ENCODE assay signal across 8 cellular contexts in genomic region chr17:19508327-19508867, GRCh38. TPM values are rescaled to one million over a fixed set of nuclear protein-coding genes. Genes with fewer than 3 reads are reported as not detected.
DNase-seq lines count a peak whose midpoint lies in the region; ATAC-seq, FAIRE-seq and TF ChIP-seq lines count a peak whose summit lies in the region.

No MANE protein-coding gene starts in this region.

- H2BK120ac ChIP-seq in H1 (replicated peaks; ENCODE audit: low read depth, low read length), result no peak overlapping the region

- H3K27ac Mint-ChIP-seq in activated CD4-positive, alpha-beta T cell treated with anti-CD3 and anti-CD28 coated beads for 36 hours, result peak overlapping the region; percentile 89
- H3K27ac Mint-ChIP-seq in natural killer cell, result peak overlapping the region; percentile 95 to 98

- H4K20me1 ChIP-seq in KMS-11 (ENCODE audit: insufficient read depth) (no peaks in the 10 kb centered on the region), H1 (replicated peaks in 1 of 2; ENCODE audit: control insufficient read depth in 1 of 2, insufficient read depth in 2 of 2, low read length in 2 of 2) (no peaks in the 10 kb centered on the region)

- peaks cover 7% of the 10 kb centered on the region for H3K4me1 Mint-ChIP-seq in activated CD4-positive, alpha-beta T cell treated with anti-CD3 and anti-CD28 coated beads for 36 hours
- H3K4me1 Mint-ChIP-seq in natural killer cell, result peaks cover 11% of the 10 kb centered on the region in 2 donors

- no peak overlapping the region for H2BK15ac ChIP-seq in H1 (ENCODE audit: low read length)

- H3K27ac ChIP-seq in AG04450 (ENCODE audit: low read depth, low read length), result no peak overlapping the region
- no peak overlapping the region for H3K27ac ChIP-seq in KMS-11
- no peak overlapping the region for H3K27ac ChIP-seq in H1 (ENCODE audit: low read depth, low read length)
- H3K27ac ChIP-seq in substantia nigra (ENCODE audit: low read depth, low read length, poor library complexity, severe bottlenecking), result peak overlapping the region; percentile 91

- 18% methylated on average over 18 of the region's 26 CpGs; no CpG with 5 or more reads in 1 of the 2 experiments for WGBS in H1 (ENCODE audit: extremely low coverage in 1 of 2, insufficient coverage in 1 of 2, insufficient read length in 1 of 2, insufficient replicate concordance in 2 of 2, low coverage in 1 of 2, low lambda C conversion rate in 2 of 2, missing lambda C conversion rate in 1 of 2), 2 experiments

- H3K4me1 ChIP-seq in KMS-11 (ENCODE audit: low read depth, poor library complexity, severe bottlenecking) (peaks cover 8% of the 10 kb centered on the region), H1 (replicated peaks in 1 of 4; ENCODE audit: control insufficient read depth in 3 of 4, insufficient read depth in 4 of 4, low read length in 3 of 4) (no peaks in the 10 kb centered on the region; a peak in 2 of 7 replicates)

- H3K27me3 ChIP-seq in AG04450 (ENCODE audit: control insufficient read depth, insufficient read depth, low read length) (peaks cover 3% of the 10 kb centered on the region), KMS-11 (ENCODE audit: insufficient read depth, low read depth) (no peaks in the 10 kb centered on the region), H1 (replicated peaks in 1 of 4; ENCODE audit: control insufficient read depth in 3 of 4, extremely low read depth in 1 of 4, insufficient read depth in 3 of 4, low read length in 3 of 4) (no peaks in the 10 kb centered on the region)

- intact Hi-C loops in activated CD4-positive, alpha-beta T cell treated with anti-CD3 and anti-CD28 coated beads for 36 hours (cut with DNase I, micrococcal nuclease), result loop anchor here (1.0 to 5.0 kb wide), 7 partner anchors 130 to 651 kb away; partner anchors contain the start of genes B9D1 (in 2 of the 2), MAPK7 (in 2 of the 2), AKAP10 (in 1 of the 2) and ALDH3A2 (in 1 of the 2)
- intact Hi-C loops in natural killer cell (cut with micrococcal nuclease), result loop anchor here (5.0 kb wide), 1 partner anchor 136 kb away; no protein-coding TSS in a partner anchor

- H3K14ac ChIP-seq in H1 (ENCODE audit: insufficient read length), result no peak overlapping the region

- TF ChIP-seq RAD21 in H1 (IDR thresholded peaks at IDR 0.05 in 1 of 2, conservative IDR thresholded peaks at IDR 0.05 in 1 of 2; ENCODE audit: low read depth in 2 of 2, low read length in 2 of 2), result no peak

- H3K27me3 Mint-ChIP-seq in activated CD4-positive, alpha-beta T cell treated with anti-CD3 and anti-CD28 coated beads for 36 hours, result peaks cover 2% of the 10 kb centered on the region
- H3K27me3 Mint-ChIP-seq in natural killer cell (ENCODE audit: low read depth in 2 of 2), result peaks cover 6% of the 10 kb centered on the region in 2 donors

- H3K23me2 ChIP-seq in H1 (ENCODE audit: low read depth, low read length), result no peaks in the 10 kb centered on the region; the same call in 1 of the 2 replicates

- H4K8ac ChIP-seq in H1 (ENCODE audit: extremely low read depth, insufficient read depth, low read length), result no peak overlapping the region

- TF ChIP-seq POLR2A in H1 (IDR thresholded peaks at IDR 0.05; ENCODE audit: control extremely low read depth in 1 of 2, low read depth in 2 of 2, low read length in 2 of 2), result no peak

- no peaks in the 10 kb centered on the region for H3K79me1 ChIP-seq in H1 (ENCODE audit: low read depth, low read length)

- peak overlapping the region; percentile 82 for H3K4me3 Mint-ChIP-seq in activated CD4-positive, alpha-beta T cell treated with anti-CD3 and anti-CD28 coated beads for 36 hours
- peak overlapping the region; percentile 98 for H3K4me3 Mint-ChIP-seq in natural killer cell

- H3K23ac ChIP-seq in H1 (ENCODE audit: insufficient read length), result no peak overlapping the region

- H3K79me2 ChIP-seq in KMS-11 (ENCODE audit: insufficient read depth, low read depth), result no peaks in the 10 kb centered on the region
- H3K79me2 ChIP-seq in H1 (ENCODE audit: control insufficient read depth in 1 of 2, insufficient read depth in 2 of 2, low read length in 2 of 2), result no peaks in the 10 kb centered on the region

- H3K9me3 ChIP-seq in AG04450 (ENCODE audit: control insufficient read depth, insufficient read depth, low read length), result no peaks in the 10 kb centered on the region
- no peaks in the 10 kb centered on the region for H3K9me3 ChIP-seq in H1 (ENCODE audit: insufficient read depth in 2 of 2, low read depth in 1 of 2, low read length in 1 of 2)

- no peak overlapping the region for H3K4ac ChIP-seq in H1 (replicated peaks; ENCODE audit: insufficient read length, low read depth, low read length)

- H3K18ac ChIP-seq in H1 (ENCODE audit: extremely low read depth, low read length), result no peak overlapping the region

- H3K4me2 ChIP-seq in KMS-11, result peak overlapping the region; percentile 34; the same call in 1 of the 2 replicates
- peak overlapping the region; percentile 58 to 80 for H3K4me2 ChIP-seq in H1 (ENCODE audit: insufficient read depth in 1 of 2, low read depth in 2 of 2, low read length in 2 of 2)

- no peak overlapping the region for H2BK20ac ChIP-seq in H1 (ENCODE audit: low read length)

- TF ChIP-seq EP300 in H1 (IDR thresholded peaks at IDR 0.05; ENCODE audit: borderline replicate concordance in 1 of 2, low read depth in 2 of 2, low read length in 2 of 2), result no peak

- no peak overlapping the region for H2BK5ac ChIP-seq in H1 (ENCODE audit: low read depth, low read length)

- no peak overlapping the region for H4K91ac ChIP-seq in H1 (replicated peaks; ENCODE audit: insufficient read length, low read length)

- H3K36me3 Mint-ChIP-seq in activated CD4-positive, alpha-beta T cell treated with anti-CD3 and anti-CD28 coated beads for 36 hours (ENCODE audit: low read depth), result peaks cover 2% of the 10 kb centered on the region
- H3K36me3 Mint-ChIP-seq in natural killer cell, result no peaks in the 10 kb centered on the region

- peak overlapping the region; percentile 6 for H4K5ac ChIP-seq in H1 (ENCODE audit: insufficient read length, low read depth, low read length)

- peak; percentile 50 for FAIRE-seq in H1 (lab: Jason Lieb, UNC)

- no peak for TF ChIP-seq CTCF in AG04450 (IDR thresholded peaks at IDR 0.05; ENCODE audit: low read depth, low read length)
- no peak for TF ChIP-seq CTCF in KMS-11 (conservative IDR thresholded peaks at IDR 0.05; ENCODE audit: low read depth, low read length)
- TF ChIP-seq CTCF in H1 (IDR thresholded peaks at IDR 0.05; ENCODE audit: control extremely low read depth in 1 of 3, insufficient read depth in 1 of 3, low read depth in 1 of 3, low read length in 3 of 3), result no peak
- TF ChIP-seq CTCF in natural killer cell (IDR thresholded peaks at IDR 0.05), result no peak

- H3K4me3 ChIP-seq in AG04450 (ENCODE audit: low read depth, low read length) (peak overlapping the region; percentile 74), KMS-11 (IDR thresholded peaks at IDR 0.05; ENCODE audit: insufficient read depth, low read depth, low read length) (no peak overlapping the region), H1 (ENCODE audit: extremely low read depth in 1 of 4, insufficient read depth in 2 of 4, low read depth in 3 of 4, low read length in 4 of 4) (peak overlapping the region; percentile 53 to 79 (median 68))

- no peak overlapping the region for H2BK12ac ChIP-seq in H1 (ENCODE audit: low read depth, low read length)

- DNase-seq in AG04450 (ENCODE audit: low read depth, low spot score) (no peak), H1 (ENCODE audit: low read depth in 1 of 2, low spot score in 2 of 2) (peak in 1 of 2 experiments; percentile 64), natural killer cell (peak; percentile 27), substantia nigra (lab: John Stamatoyannopoulos, UW) (peak in 18 of 49 donors; percentile 13 to 63 (median 42))
- DNase-seq in activated CD4-positive, alpha-beta T cell treated with anti-CD3 and anti-CD28 coated beads for 36 hours, result peak; percentile 71

- H3K56ac ChIP-seq in H1 (replicated peaks; ENCODE audit: insufficient read length, low read depth, low read length), result no peak overlapping the region

- H3K9me3 Mint-ChIP-seq in activated CD4-positive, alpha-beta T cell treated with anti-CD3 and anti-CD28 coated beads for 36 hours (ENCODE audit: low read depth), result no peaks in the 10 kb centered on the region
- H3K9me3 Mint-ChIP-seq in natural killer cell, result no peaks in the 10 kb centered on the region

- CTCF ChIA-PET in AG04450 (lab: Charles Lee), result interaction anchor here (5.8 kb wide), 1 partner anchor 256 kb away, joined by 174 read pairs; no protein-coding TSS in a partner anchor
- CTCF ChIA-PET in activated CD4-positive, alpha-beta T cell treated with anti-CD3 and anti-CD28 coated beads for 36 hours (lab: Charles Lee), result interaction anchor here (1.3 to 1.6 kb wide), 2 partner anchors 146 to 258 kb away, joined by 3 to 4 read pairs; partner anchors contain the start of gene B9D1
- CTCF ChIA-PET in H1 (lab: Charles Lee; ENCODE audit: partially characterized antibody), result no interaction called here

- H3K9ac ChIP-seq in KMS-11, result no peak overlapping the region; the same call in 1 of the 2 replicates
- no peak overlapping the region; a peak in 1 of 7 replicates for H3K9ac ChIP-seq in H1 (replicated peaks in 1 of 4; ENCODE audit: extremely low read depth in 1 of 4, low read depth in 3 of 4, low read length in 3 of 4)

- no peak overlapping the region for H2AK5ac ChIP-seq in H1 (ENCODE audit: low read depth, low read length)

- peak overlapping the region; percentile 41; the same call in 1 of the 2 replicates for H2AFZ ChIP-seq in KMS-11 (ENCODE audit: low read depth)
- H2AFZ ChIP-seq in H1 (ENCODE audit: low read length), result peak overlapping the region; percentile 68

- POLR2A ChIA-PET in AG04450 (lab: Yijun Ruan, JAX) (no interaction called here), H1 (lab: Charles Lee; ENCODE audit: partially characterized antibody) (no interaction called here)
- POLR2A ChIA-PET in activated CD4-positive, alpha-beta T cell treated with anti-CD3 and anti-CD28 coated beads for 36 hours (lab: Charles Lee), result no interaction called here

- ATAC-seq in GM19395 (IDR thresholded peaks at IDR 0.05; ENCODE audit: unreplicated experiment) (peak; percentile 52), natural killer cell (peak in 2 of 3 donors; percentile 26 to 30), GM21786 (IDR thresholded peaks at IDR 0.05; ENCODE audit: unreplicated experiment) (no peak)
- peak; percentile 59 for ATAC-seq in activated CD4-positive, alpha-beta T cell treated with anti-CD3 and anti-CD28 coated beads for 36 hours

- H3K36me3 ChIP-seq in KMS-11 (ENCODE audit: insufficient read depth) (no peaks in the 10 kb centered on the region), H1 (ENCODE audit: control insufficient read depth in 2 of 4, insufficient read depth in 4 of 4, low read length in 3 of 4) (no peaks in the 10 kb centered on the region)

RNA-seq across cellular contexts. Expression of gene SLC47A1, which starts 25.3 kb away (rescaled TPM):
- 0.06 TPM in 1 of 2 replicates, not detected in the other for polyA plus RNA-seq in AG04450 (2011; rRNA removed)
- polyA minus RNA-seq in AG04450 (2011; rRNA and poly(A)+ RNA removed), result not detected in 2 replicates
- under 1 TPM in 1 of 2 experiments, not detected in 1; 0.25 TPM for total RNA-seq in activated CD4-positive, alpha-beta T cell treated with anti-CD3 and anti-CD28 coated beads for 36 hours
- 1.5 and 2.2 TPM in 2 replicates for total RNA-seq in H1 (2021; fragmentation: NEBNext Ultra II Directional; extraction: Animal tissue kit (Norgen Biotek cat#: 25700))
- 3.6 and 4.0 TPM in 2 replicates for polyA plus RNA-seq in H1 (2011; rRNA removed)
- 1.7 TPM for polyA plus RNA-seq in H1 (2011; cell fraction: cytosol; rRNA removed)
- polyA plus RNA-seq in H1 (2011; cell fraction: nucleus; rRNA removed), result 3.6 TPM
- polyA plus RNA-seq in H1 (2012, experiment 1 of 2), result 1.2 to 1.9 TPM (median 1.4 TPM) in 4 replicates
- 0.91 TPM for polyA plus RNA-seq in H1 (2012, experiment 2 of 2)
- 2.6 TPM for polyA plus RNA-seq in H1 (2013, experiment 1 of 2)
- 2.2 TPM for polyA plus RNA-seq in H1 (2013, experiment 2 of 2)
- polyA minus RNA-seq in H1 (2011; rRNA and poly(A)+ RNA removed), result 4.5 and 5.5 TPM in 2 replicates
- 3.0 TPM for polyA minus RNA-seq in H1 (2011; cell fraction: cytosol; rRNA and poly(A)+ RNA removed)
- 0.60 TPM for polyA minus RNA-seq in H1 (2011; cell fraction: nucleus; rRNA and poly(A)+ RNA removed)
- total RNA-seq in natural killer cell, result 1 to 10 TPM in 1 of 3 donors, under 1 TPM in 2; 0.29 to 1.3 (median 0.45) TPM
